Comparison of ENCODE assay signal across 1 cellular context in the genomic region with DNA sequence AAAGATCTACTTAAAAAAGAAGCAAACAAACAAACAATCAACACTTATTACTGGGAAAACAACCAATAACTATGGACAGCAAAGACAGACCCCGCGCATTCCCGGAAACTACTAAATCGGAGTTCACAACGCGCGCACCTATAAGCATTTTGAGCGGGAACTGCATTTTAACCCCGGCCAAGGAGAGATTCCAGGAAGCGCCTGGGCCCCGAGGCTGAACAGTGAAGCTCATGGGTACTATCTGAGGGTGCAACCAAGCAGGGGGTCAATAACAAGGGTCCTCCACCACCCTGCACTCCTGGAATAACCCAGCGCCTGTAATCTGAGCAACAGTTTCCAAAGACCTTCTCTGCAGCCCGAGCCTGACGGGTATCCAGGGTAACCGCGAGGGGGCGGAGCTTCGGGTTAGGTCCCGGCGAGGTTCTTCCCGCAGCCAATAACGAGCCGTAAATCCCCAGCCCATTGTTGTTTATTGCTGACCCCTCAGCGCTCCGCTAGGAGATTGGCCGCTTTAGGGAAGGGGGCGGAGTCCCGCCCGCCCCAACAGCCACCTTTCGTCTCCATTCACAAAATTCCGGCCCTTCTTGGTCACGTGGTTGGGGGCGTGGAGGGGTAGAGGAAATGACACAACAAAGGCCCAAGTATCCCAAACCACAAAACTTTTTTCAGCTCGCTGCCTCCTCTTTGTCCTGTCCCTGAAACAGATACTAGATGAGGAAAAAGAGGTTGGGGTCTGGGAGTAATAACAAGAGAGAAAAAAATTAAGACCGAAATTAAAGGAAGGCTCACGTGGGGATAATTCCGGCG.
TF ChIP-seq lines count a peak whose summit lies in the region.

No MANE protein-coding gene starts in this region.

TF ChIP-seq in K562, 482 proteins besides CTCF, POLR2A, EP300 and RAD21 (continued from another document and continues in another):
- no peak for TF ChIP-seq RREB1 (CRISPR knock-in tag; IDR thresholded peaks at IDR 0.05)
- no peak for TF ChIP-seq ZNF184 (CRISPR knock-in tag; IDR thresholded peaks at IDR 0.05)
- TF ChIP-seq HNRNPUL1 (IDR thresholded peaks at IDR 0.05; ENCODE audit: low read length), result no peak
- TF ChIP-seq, protein P1, sequence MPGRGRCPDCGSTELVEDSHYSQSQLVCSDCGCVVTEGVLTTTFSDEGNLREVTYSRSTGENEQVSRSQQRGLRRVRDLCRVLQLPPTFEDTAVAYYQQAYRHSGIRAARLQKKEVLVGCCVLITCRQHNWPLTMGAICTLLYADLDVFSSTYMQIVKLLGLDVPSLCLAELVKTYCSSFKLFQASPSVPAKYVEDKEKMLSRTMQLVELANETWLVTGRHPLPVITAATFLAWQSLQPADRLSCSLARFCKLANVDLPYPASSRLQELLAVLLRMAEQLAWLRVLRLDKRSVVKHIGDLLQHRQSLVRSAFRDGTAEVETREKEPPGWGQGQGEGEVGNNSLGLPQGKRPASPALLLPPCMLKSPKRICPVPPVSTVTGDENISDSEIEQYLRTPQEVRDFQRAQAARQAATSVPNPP (IDR thresholded peaks at IDR 0.05; ENCODE audit: borderline replicate concordance, insufficient read depth, insufficient read length), result no peak
- no peak for TF ChIP-seq ZNF224 (CRISPR knock-in tag; IDR thresholded peaks at IDR 0.05)
- TF ChIP-seq TAF15 (IDR thresholded peaks at IDR 0.05; ENCODE audit: low read depth, low read length), result no peak
- no peak for TF ChIP-seq RBM14 (IDR thresholded peaks at IDR 0.05; ENCODE audit: borderline replicate concordance, insufficient read depth, low read depth, low read length)
- no peak for TF ChIP-seq CBFA2T3 (IDR thresholded peaks at IDR 0.05)
- TF ChIP-seq ZNF146 (CRISPR knock-in tag; IDR thresholded peaks at IDR 0.05; ENCODE audit: unreplicated experiment), result no peak
- no peak for TF ChIP-seq HCFC1 (IDR thresholded peaks at IDR 0.05; ENCODE audit: low read depth, low read length)
- 0 out of 2 replicates have a peak, but pooled peaks have one; percentile 25 for TF ChIP-seq SMARCA4 (IDR thresholded peaks at IDR 0.05)
- TF ChIP-seq ZNF695 (CRISPR knock-in tag; IDR thresholded peaks at IDR 0.05), result no peak
- TF ChIP-seq ILF3 (IDR thresholded peaks at IDR 0.05; ENCODE audit: borderline replicate concordance), result no peak
- TF ChIP-seq TFAM (CRISPR knock-in tag; conservative IDR thresholded peaks at IDR 0.05), result no peak
- TF ChIP-seq PTRF (tag; IDR thresholded peaks at IDR 0.05), result no peak
- TF ChIP-seq ZNF282 (CRISPR knock-in tag; IDR thresholded peaks at IDR 0.05), result no peak
- TF ChIP-seq NFIC (IDR thresholded peaks at IDR 0.05), result no peak
- TF ChIP-seq ZC3H8 (IDR thresholded peaks at IDR 0.05), result no peak
- TF ChIP-seq, protein P2, sequence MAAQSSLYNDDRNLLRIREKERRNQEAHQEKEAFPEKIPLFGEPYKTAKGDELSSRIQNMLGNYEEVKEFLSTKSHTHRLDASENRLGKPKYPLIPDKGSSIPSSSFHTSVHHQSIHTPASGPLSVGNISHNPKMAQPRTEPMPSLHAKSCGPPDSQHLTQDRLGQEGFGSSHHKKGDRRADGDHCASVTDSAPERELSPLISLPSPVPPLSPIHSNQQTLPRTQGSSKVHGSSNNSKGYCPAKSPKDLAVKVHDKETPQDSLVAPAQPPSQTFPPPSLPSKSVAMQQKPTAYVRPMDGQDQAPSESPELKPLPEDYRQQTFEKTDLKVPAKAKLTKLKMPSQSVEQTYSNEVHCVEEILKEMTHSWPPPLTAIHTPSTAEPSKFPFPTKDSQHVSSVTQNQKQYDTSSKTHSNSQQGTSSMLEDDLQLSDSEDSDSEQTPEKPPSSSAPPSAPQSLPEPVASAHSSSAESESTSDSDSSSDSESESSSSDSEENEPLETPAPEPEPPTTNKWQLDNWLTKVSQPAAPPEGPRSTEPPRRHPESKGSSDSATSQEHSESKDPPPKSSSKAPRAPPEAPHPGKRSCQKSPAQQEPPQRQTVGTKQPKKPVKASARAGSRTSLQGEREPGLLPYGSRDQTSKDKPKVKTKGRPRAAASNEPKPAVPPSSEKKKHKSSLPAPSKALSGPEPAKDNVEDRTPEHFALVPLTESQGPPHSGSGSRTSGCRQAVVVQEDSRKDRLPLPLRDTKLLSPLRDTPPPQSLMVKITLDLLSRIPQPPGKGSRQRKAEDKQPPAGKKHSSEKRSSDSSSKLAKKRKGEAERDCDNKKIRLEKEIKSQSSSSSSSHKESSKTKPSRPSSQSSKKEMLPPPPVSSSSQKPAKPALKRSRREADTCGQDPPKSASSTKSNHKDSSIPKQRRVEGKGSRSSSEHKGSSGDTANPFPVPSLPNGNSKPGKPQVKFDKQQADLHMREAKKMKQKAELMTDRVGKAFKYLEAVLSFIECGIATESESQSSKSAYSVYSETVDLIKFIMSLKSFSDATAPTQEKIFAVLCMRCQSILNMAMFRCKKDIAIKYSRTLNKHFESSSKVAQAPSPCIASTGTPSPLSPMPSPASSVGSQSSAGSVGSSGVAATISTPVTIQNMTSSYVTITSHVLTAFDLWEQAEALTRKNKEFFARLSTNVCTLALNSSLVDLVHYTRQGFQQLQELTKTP (IDR thresholded peaks at IDR 0.05; ENCODE audit: low read depth in 1 of 2, partially characterized antibody in 2 of 2), result peak; percentile 12 to 47
- TF ChIP-seq HLTF (IDR thresholded peaks at IDR 0.05), result 0 out of 2 replicates have a peak, but pooled peaks have one; percentile 28
- TF ChIP-seq, protein P3, sequence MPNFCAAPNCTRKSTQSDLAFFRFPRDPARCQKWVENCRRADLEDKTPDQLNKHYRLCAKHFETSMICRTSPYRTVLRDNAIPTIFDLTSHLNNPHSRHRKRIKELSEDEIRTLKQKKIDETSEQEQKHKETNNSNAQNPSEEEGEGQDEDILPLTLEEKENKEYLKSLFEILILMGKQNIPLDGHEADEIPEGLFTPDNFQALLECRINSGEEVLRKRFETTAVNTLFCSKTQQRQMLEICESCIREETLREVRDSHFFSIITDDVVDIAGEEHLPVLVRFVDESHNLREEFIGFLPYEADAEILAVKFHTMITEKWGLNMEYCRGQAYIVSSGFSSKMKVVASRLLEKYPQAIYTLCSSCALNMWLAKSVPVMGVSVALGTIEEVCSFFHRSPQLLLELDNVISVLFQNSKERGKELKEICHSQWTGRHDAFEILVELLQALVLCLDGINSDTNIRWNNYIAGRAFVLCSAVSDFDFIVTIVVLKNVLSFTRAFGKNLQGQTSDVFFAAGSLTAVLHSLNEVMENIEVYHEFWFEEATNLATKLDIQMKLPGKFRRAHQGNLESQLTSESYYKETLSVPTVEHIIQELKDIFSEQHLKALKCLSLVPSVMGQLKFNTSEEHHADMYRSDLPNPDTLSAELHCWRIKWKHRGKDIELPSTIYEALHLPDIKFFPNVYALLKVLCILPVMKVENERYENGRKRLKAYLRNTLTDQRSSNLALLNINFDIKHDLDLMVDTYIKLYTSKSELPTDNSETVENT (CRISPR knock-in tag; IDR thresholded peaks at IDR 0.05), result no peak
- no peak for TF ChIP-seq MAFK (IDR thresholded peaks at IDR 0.05; ENCODE audit: low read length)
- no peak for TF ChIP-seq ZNF263 (CRISPR knock-in tag; IDR thresholded peaks at IDR 0.05; ENCODE audit: borderline replicate concordance)
- no peak for TF ChIP-seq SRSF7 (optimal IDR thresholded peaks at IDR 0.05; ENCODE audit: low read depth, low read length)
- no peak for TF ChIP-seq YBX1 (IDR thresholded peaks at IDR 0.05)
- peak; percentile 94 for TF ChIP-seq POLR2H (tag; IDR thresholded peaks at IDR 0.05; ENCODE audit: low read depth)
- TF ChIP-seq MCM3 (IDR thresholded peaks at IDR 0.05), result no peak
- TF ChIP-seq NCOA4 (IDR thresholded peaks at IDR 0.05; ENCODE audit: partially characterized antibody), result no peak
- TF ChIP-seq CTCFL (IDR thresholded peaks at IDR 0.05; ENCODE audit: borderline replicate concordance, insufficient read depth, low read depth, low read length, poor library complexity, severe bottlenecking), result no peak
- no peak for TF ChIP-seq ZNF586 (CRISPR knock-in tag; conservative IDR thresholded peaks at IDR 0.05)
- TF ChIP-seq ARNT (IDR thresholded peaks at IDR 0.05), result peak in 1 of 2 experiments; percentile 23; a peak in 1 of 4 replicates
- TF ChIP-seq ZFP1 (CRISPR knock-in tag; IDR thresholded peaks at IDR 0.05), result no peak
- no peak for TF ChIP-seq IRF9 (tag; IDR thresholded peaks at IDR 0.05)
- no peak for TF ChIP-seq MCM2 (IDR thresholded peaks at IDR 0.05; ENCODE audit: low read depth)
- no peak for TF ChIP-seq DNMT1 (IDR thresholded peaks at IDR 0.05)
- TF ChIP-seq, protein P4, sequence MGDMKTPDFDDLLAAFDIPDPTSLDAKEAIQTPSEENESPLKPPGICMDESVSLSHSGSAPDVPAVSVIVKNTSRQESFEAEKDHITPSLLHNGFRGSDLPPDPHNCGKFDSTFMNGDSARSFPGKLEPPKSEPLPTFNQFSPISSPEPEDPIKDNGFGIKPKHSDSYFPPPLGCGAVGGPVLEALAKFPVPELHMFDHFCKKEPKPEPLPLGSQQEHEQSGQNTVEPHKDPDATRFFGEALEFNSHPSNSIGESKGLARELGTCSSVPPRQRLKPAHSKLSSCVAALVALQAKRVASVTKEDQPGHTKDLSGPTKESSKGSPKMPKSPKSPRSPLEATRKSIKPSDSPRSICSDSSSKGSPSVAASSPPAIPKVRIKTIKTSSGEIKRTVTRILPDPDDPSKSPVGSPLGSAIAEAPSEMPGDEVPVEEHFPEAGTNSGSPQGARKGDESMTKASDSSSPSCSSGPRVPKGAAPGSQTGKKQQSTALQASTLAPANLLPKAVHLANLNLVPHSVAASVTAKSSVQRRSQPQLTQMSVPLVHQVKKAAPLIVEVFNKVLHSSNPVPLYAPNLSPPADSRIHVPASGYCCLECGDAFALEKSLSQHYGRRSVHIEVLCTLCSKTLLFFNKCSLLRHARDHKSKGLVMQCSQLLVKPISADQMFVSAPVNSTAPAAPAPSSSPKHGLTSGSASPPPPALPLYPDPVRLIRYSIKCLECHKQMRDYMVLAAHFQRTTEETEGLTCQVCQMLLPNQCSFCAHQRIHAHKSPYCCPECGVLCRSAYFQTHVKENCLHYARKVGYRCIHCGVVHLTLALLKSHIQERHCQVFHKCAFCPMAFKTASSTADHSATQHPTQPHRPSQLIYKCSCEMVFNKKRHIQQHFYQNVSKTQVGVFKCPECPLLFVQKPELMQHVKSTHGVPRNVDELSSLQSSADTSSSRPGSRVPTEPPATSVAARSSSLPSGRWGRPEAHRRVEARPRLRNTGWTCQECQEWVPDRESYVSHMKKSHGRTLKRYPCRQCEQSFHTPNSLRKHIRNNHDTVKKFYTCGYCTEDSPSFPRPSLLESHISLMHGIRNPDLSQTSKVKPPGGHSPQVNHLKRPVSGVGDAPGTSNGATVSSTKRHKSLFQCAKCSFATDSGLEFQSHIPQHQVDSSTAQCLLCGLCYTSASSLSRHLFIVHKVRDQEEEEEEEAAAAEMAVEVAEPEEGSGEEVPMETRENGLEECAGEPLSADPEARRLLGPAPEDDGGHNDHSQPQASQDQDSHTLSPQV (IDR thresholded peaks at IDR 0.05), result no peak
- TF ChIP-seq DIDO1 (tag; IDR thresholded peaks at IDR 0.05; ENCODE audit: low read depth), result no peak
- no peak for TF ChIP-seq STAG1 (CRISPR knock-in tag; IDR thresholded peaks at IDR 0.05; ENCODE audit: borderline replicate concordance)
- TF ChIP-seq ZNF3 (CRISPR knock-in tag; IDR thresholded peaks at IDR 0.05), result no peak
- TF ChIP-seq ZNF354B (CRISPR knock-in tag; IDR thresholded peaks at IDR 0.05), result no peak
